ENCODE assay signal across 8 cellular contexts in the genomic region with DNA sequence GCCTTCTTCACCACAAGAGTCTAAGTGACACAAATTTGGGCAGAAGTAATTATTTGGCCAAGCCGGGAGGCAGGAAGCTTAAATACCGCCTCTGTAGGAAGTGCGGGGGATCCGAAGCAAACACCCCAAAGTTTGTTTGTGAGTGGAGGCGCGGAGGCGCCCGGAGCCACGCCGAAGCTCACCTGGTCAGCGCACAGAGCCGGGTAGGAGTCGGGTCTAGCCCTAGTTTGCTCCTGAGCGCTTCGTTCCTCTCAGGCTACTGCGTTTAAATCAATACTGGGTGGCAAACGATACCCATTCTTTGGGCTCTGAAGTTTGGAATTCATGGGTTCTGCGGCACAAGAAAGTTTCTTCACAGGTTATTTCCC. TPM values are rescaled to one million over a fixed set of nuclear protein-coding genes. Genes with fewer than 3 reads are reported as not detected.
DNase-seq lines count a peak whose midpoint lies in the region; ATAC-seq and TF ChIP-seq lines count a peak whose summit lies in the region.

No MANE protein-coding gene starts in this region.

- no peaks in the 10 kb centered on the region for H3F3A ChIP-seq in PC-3 (ENCODE audit: low read length, unreplicated experiment)

- H3K4me1 Mint-ChIP-seq in naive B cell, result peaks cover 0 to 17% (median 15%) of the 10 kb centered on the region in 3 donors

- peak overlapping the region; percentile 64 to 91 (median 70) for H3K4me3 Mint-ChIP-seq in naive B cell

- POLR2A ChIA-PET in PC-3 (lab: Charles Lee; ENCODE audit: unreplicated experiment), result no interaction called here

- H3K27me3 ChIP-seq in PC-3 (ENCODE audit: low read length), result peaks cover 16% of the 10 kb centered on the region; the same call in 1 of the 2 replicates

- H3K36me3 ChIP-seq in PC-3 (ENCODE audit: low read depth, low read length), result no peaks in the 10 kb centered on the region

- H3K36me3 Mint-ChIP-seq in naive B cell, result peaks cover 11 to 21% of the 10 kb centered on the region in 2 donors

- peak overlapping the region; percentile 97 for H3K4me2 ChIP-seq in PC-3 (ENCODE audit: low read length)

- H3K9ac ChIP-seq in PC-3 (ENCODE audit: low read length), result no peak overlapping the region

- H2AFZ ChIP-seq in PC-3 (ENCODE audit: low read length), result peak overlapping the region; percentile 99

- no peaks in the 10 kb centered on the region for H3K79me2 ChIP-seq in PC-3 (ENCODE audit: low read length)

- no peak overlapping the region for H3K27ac Mint-ChIP-seq in naive B cell

- intact Hi-C loops in PC-3 (cut with micrococcal nuclease), result loop anchor here (5.0 kb wide), 1 partner anchor 95 kb away; no protein-coding TSS in a partner anchor

- no peak overlapping the region for H3K27ac ChIP-seq in PC-3 (ENCODE audit: low read length)

- H3K27me3 Mint-ChIP-seq in naive B cell, result peaks cover 69 to 89% (median 81%) of the 10 kb centered on the region in 3 donors

- DNase-seq in EH (ENCODE audit: low read depth) (peak; percentile 15), PC-3 (peak; percentile 38), epithelial cell of esophagus (ENCODE audit: low read depth) (peak; percentile 44), naive B cell (no peak), C1 segment of cervical spinal cord (lab: John Stamatoyannopoulos, UW) (no peak)

- H3K4me3 ChIP-seq in PC-3 (ENCODE audit: low read length) (peak overlapping the region; percentile 87), epithelial cell of esophagus (ENCODE audit: low read length) (peak overlapping the region; percentile 82)

- TSS peak; percentile 20 for BruUV-seq in PC-3 (replicated peaks; lab: Mats Ljungman, UMichigan)

- peaks cover 11% of the 10 kb centered on the region for H3K9me3 ChIP-seq in PC-3 (ENCODE audit: low read length)

- TF ChIP-seq CTCF in PC-3 (conservative IDR thresholded peaks at IDR 0.05; ENCODE audit: low read depth, low read length) (no peak; the same call in 1 of the 2 replicates), epithelial cell of esophagus (IDR thresholded peaks at IDR 0.05; ENCODE audit: insufficient read depth, low read depth, low read length, missing control alignments) (no peak)

- H3K4me1 ChIP-seq in PC-3 (ENCODE audit: insufficient read depth, low read length), result peaks cover 13% of the 10 kb centered on the region

- ATAC-seq in PC-3 (peak; percentile 17), naive B cell (ENCODE audit: low read depth in 2 of 2) (no peak), HG03175 (IDR thresholded peaks at IDR 0.05; ENCODE audit: unreplicated experiment) (no peak), HG02884 (IDR thresholded peaks at IDR 0.05; ENCODE audit: unreplicated experiment) (no peak), HG03521 (IDR thresholded peaks at IDR 0.05; ENCODE audit: unreplicated experiment) (no peak)

- CTCF ChIA-PET in PC-3 (lab: Charles Lee), result interaction anchor here (0.6 kb wide), 1 partner anchor 151 kb away, joined by 3 read pairs; no protein-coding TSS in a partner anchor

- H3K9me2 ChIP-seq in PC-3 (replicated peaks; ENCODE audit: low read length), result no peaks in the 10 kb centered on the region

- H4K20me1 ChIP-seq in PC-3 (ENCODE audit: low read length), result no peaks in the 10 kb centered on the region

- peaks cover 12 to 30% (median 27%) of the 10 kb centered on the region in 7 donors for H3K9me3 Mint-ChIP-seq in naive B cell

RNA-seq across cellular contexts. Expression of a gene that starts 0.9 kb away (rescaled TPM):
- total RNA-seq in PC-3 (2014; rRNA removed), result 7.1 and 10.3 TPM in 2 replicates
- under 1 TPM in 5 of 6 donors, not detected in 1; 0.16 to 0.56 (median 0.31) TPM for polyA plus RNA-seq in naive B cell (ENCODE audit: low read depth in 6 of 6)

RNA-seq across cellular contexts. Expression of a gene that starts 26.1 kb away (rescaled TPM):
- total RNA-seq in PC-3 (2014; rRNA removed), result 16.9 and 20.2 TPM in 2 replicates
- polyA plus RNA-seq in naive B cell (ENCODE audit: low read depth in 6 of 6), result 10 to 100 TPM in 5 of 6 donors, 1 to 10 TPM in 1; 8.1 to 20.0 (median 15.0) TPM

RNA-seq across cellular contexts. Expression of a gene that starts 52.6 kb away (rescaled TPM):
- total RNA-seq in PC-3 (2014; rRNA removed), result 0.33 TPM in 1 of 2 replicates, not detected in the other
- polyA plus RNA-seq in naive B cell (ENCODE audit: low read depth in 6 of 6), result not detected

Comparison
In these comparisons a context has a peak if more than half of its experiments do, and no peak if none do; other contexts are left out.
1. DNase-seq: peak in EH (single experiment), PC-3 (single experiment) and epithelial cell of esophagus (single experiment); none in naive B cell (single experiment) and C1 segment of cervical spinal cord (0 of 14).